1 cellular context compared by ENCODE assay signal in genomic region chr20:4017051-4017702, GRCh38.
TF ChIP-seq lines count a peak whose summit lies in the region.

No MANE protein-coding gene starts in this region.

TF ChIP-seq in HCT116, 20 proteins besides CTCF, POLR2A, EP300 and RAD21 (continued from another document):
- no peak for TF ChIP-seq REST (IDR thresholded peaks at IDR 0.05; ENCODE audit: low read depth)
- no peak for TF ChIP-seq TCF7L2 (IDR thresholded peaks at IDR 0.05; ENCODE audit: borderline replicate concordance, extremely low read depth, insufficient read depth, insufficient read length)
- TF ChIP-seq MAX (IDR thresholded peaks at IDR 0.05): no peak
- no peak for TF ChIP-seq SRF (IDR thresholded peaks at IDR 0.05; ENCODE audit: low read depth)
- TF ChIP-seq SIN3A (IDR thresholded peaks at IDR 0.05; ENCODE audit: low read depth): no peak
- no peak for TF ChIP-seq POLR2AphosphoS5 (IDR thresholded peaks at IDR 0.05; ENCODE audit: low read depth, low read length)
- TF ChIP-seq CEBPB (IDR thresholded peaks at IDR 0.05; ENCODE audit: low read depth): no peak
- TF ChIP-seq ZFX (IDR thresholded peaks at IDR 0.05): no peak
